ENCODE assay signal across 25 cellular contexts in the genomic region with DNA sequence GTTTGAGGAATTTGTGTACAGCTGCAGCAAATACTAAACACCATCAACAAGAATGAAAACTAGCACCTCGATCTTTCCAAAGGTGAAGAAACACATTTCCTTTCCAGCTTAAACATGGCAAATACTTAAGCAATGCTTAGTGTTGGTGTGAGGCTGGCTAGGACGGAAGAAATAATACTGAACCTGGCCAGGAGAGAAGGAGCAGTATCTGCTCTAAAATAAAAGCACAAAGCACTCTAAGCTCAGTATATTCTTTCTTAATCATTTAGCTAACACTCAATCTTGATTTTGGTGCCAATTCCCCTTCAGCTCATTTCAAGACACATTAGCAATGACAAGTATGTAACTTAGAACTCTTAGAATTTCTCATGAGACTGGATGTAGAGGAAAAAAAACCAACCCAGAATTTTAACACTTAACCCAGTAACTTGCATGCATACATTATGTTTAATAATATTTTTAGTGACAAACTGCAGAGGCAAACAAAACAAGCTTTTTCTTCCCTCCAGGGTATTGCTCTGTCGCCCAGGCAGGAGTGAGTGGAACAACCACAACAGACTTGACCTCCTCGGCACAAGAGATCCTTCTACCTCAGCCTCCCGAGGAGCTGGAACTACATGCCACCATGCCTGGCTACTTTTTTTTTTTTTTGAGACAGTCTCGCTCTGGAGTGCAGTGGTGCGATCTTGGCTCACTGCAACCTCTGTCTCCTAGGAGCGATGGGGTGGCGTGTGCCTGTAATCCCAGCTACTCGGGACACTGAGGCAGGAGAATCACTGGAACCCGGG. TPM values are rescaled to one million over a fixed set of nuclear protein-coding genes. Genes with fewer than 3 reads are reported as not detected.
DNase-seq lines count a peak whose midpoint lies in the region; ATAC-seq and TF ChIP-seq lines count a peak whose summit lies in the region.
"Had no signal": no experiment of that assay in that cellular context is flagged by ENCODE, and none has a peak within 500 bp of the region (broad histone marks: within the 10 kb centered on the region; RNA-seq: fewer than 3 reads in every experiment).

No MANE protein-coding gene starts in this region.

- peaks cover 0 to 2% of the 10 kb centered on the region in 2 donors for H3K36me3 Mint-ChIP-seq in activated T-cell treated with anti-CD3 and anti-CD28 coated beads, Interleukin-2, amount 50 U/mL, for 72 hours (ENCODE audit: insufficient read depth in 2 of 2)
- peaks cover 69% of the 10 kb centered on the region for H3K36me3 Mint-ChIP-seq in activated T-cell treated with anti-CD3 and anti-CD28 coated beads, Interleukin-2, amount 50 U/mL, for 24 hours (ENCODE audit: low read depth)
- peaks cover 0 to 67% (median 16%) of the 10 kb centered on the region in 3 donors for H3K36me3 Mint-ChIP-seq in CD8-positive, alpha-beta memory T cell

- CTCF ChIA-PET in CD8-positive, alpha-beta memory T cell (lab: Charles Lee) = interaction anchor here (1.2 kb wide), 1 partner anchor 8 kb away, joined by 3 read pairs; no protein-coding TSS in a partner anchor

- TF ChIP-seq POLR2A in sigmoid colon (IDR thresholded peaks at IDR 0.05) = no peak
- TF ChIP-seq POLR2A in gastrocnemius medialis (IDR thresholded peaks at IDR 0.05) = no peak

- peaks cover 0 to 31% of the 10 kb centered on the region in 2 donors for H3K36me3 ChIP-seq in left lung
- H3K36me3 ChIP-seq in sigmoid colon = peaks cover 0 to 54% (median 7%) of the 10 kb centered on the region in 4 donors
- H3K36me3 ChIP-seq in CD8-positive, alpha-beta memory T cell (ENCODE audit: insufficient read depth, low read length) = peaks cover 7% of the 10 kb centered on the region
- peaks cover 4% of the 10 kb centered on the region for H3K36me3 ChIP-seq in colonic mucosa
- H3K36me3 ChIP-seq in gastrocnemius medialis = peaks cover 0 to 21% of the 10 kb centered on the region in 2 donors

- TF ChIP-seq CTCF in left lung (IDR thresholded peaks at IDR 0.05) (no peak), sigmoid colon (IDR thresholded peaks at IDR 0.05) (no peak), colonic mucosa (IDR thresholded peaks at IDR 0.05) (no peak), gastrocnemius medialis (IDR thresholded peaks at IDR 0.05 in 4 of 5, conservative IDR thresholded peaks at IDR 0.05 in 1 of 5) (no peak)

- H3K27ac ChIP-seq in left lung (peak overlapping the region; percentile 46 to 61), sigmoid colon (no peak overlapping the region), colonic mucosa (no peak overlapping the region), gastrocnemius medialis (no peak overlapping the region)
- no peak overlapping the region for H3K27ac ChIP-seq in CD8-positive, alpha-beta memory T cell (ENCODE audit: low read depth, low read length)
- H3K27ac ChIP-seq: 22Rv1, C4-2B, RWPE1 had no signal

- H3K9me3 Mint-ChIP-seq in activated T-cell treated with anti-CD3 and anti-CD28 coated beads, Interleukin-2, amount 50 U/mL, for 72 hours = no peaks in the 10 kb centered on the region
- H3K9me3 Mint-ChIP-seq in activated T-cell treated with anti-CD3 and anti-CD28 coated beads, Interleukin-2, amount 50 U/mL, for 24 hours = no peaks in the 10 kb centered on the region
- no peaks in the 10 kb centered on the region for H3K9me3 Mint-ChIP-seq in CD8-positive, alpha-beta memory T cell
- H3K9me3 Mint-ChIP-seq: CD8-positive, alpha-beta T cell had no signal

- no peaks in the 10 kb centered on the region for H3K4me1 Mint-ChIP-seq in activated T-cell treated with anti-CD3 and anti-CD28 coated beads, Interleukin-2, amount 50 U/mL, for 72 hours (ENCODE audit: low read depth)
- H3K4me1 Mint-ChIP-seq in activated T-cell treated with anti-CD3 and anti-CD28 coated beads, Interleukin-2, amount 50 U/mL, for 24 hours (ENCODE audit: low read depth) = no peaks in the 10 kb centered on the region
- no peaks in the 10 kb centered on the region for H3K4me1 Mint-ChIP-seq in CD8-positive, alpha-beta memory T cell

- no peaks in the 10 kb centered on the region for H3K27me3 ChIP-seq in left lung
- no peaks in the 10 kb centered on the region for H3K27me3 ChIP-seq in sigmoid colon
- no peaks in the 10 kb centered on the region for H3K27me3 ChIP-seq in CD8-positive, alpha-beta memory T cell (ENCODE audit: insufficient read depth, low read length, poor library complexity, severe bottlenecking)
- H3K27me3 ChIP-seq in colonic mucosa = no peaks in the 10 kb centered on the region
- no peaks in the 10 kb centered on the region for H3K27me3 ChIP-seq in gastrocnemius medialis
- H3K27me3 ChIP-seq: MG63 had no signal

- H3K27ac Mint-ChIP-seq in activated T-cell treated with anti-CD3 and anti-CD28 coated beads, Interleukin-2, amount 50 U/mL, for 72 hours = peak overlapping the region; percentile 28
- no peak overlapping the region for H3K27ac Mint-ChIP-seq in activated T-cell treated with anti-CD3 and anti-CD28 coated beads, Interleukin-2, amount 50 U/mL, for 24 hours
- peak overlapping the region in 4 of 8 donors; percentile 50 to 85 (median 57) for H3K27ac Mint-ChIP-seq in CD8-positive, alpha-beta memory T cell
- H3K27ac Mint-ChIP-seq: B cell; CD8-positive, alpha-beta T cell had no signal

- no peak for ATAC-seq in activated T-cell treated with anti-CD3 and anti-CD28 coated beads, Interleukin-2, amount 50 U/mL, for 72 hours (replicated peaks in 1 of 2)
- ATAC-seq in left lung (peak; percentile 86), gastrocnemius medialis (no peak)
- ATAC-seq: CD8-positive, alpha-beta T cell had no signal

- H3K4me1 ChIP-seq in left lung = peaks cover 0 to 9% of the 10 kb centered on the region in 2 donors
- no peaks in the 10 kb centered on the region for H3K4me1 ChIP-seq in sigmoid colon
- H3K4me1 ChIP-seq in CD8-positive, alpha-beta memory T cell (ENCODE audit: insufficient read depth, low read length) = no peaks in the 10 kb centered on the region
- no peaks in the 10 kb centered on the region for H3K4me1 ChIP-seq in colonic mucosa
- no peaks in the 10 kb centered on the region for H3K4me1 ChIP-seq in gastrocnemius medialis

- POLR2A ChIA-PET in CD8-positive, alpha-beta memory T cell (lab: Charles Lee) = interaction anchor here (0.6 to 0.7 kb wide), 2 partner anchors 14 to 355 kb away, joined by 3 to 4 read pairs; no protein-coding TSS in a partner anchor

- WGBS in sigmoid colon, 2 donors = 94 to 95% methylated on average over 11 of the region's 11 CpGs

- H3K27me3 Mint-ChIP-seq in activated T-cell treated with anti-CD3 and anti-CD28 coated beads, Interleukin-2, amount 50 U/mL, for 72 hours (ENCODE audit: low read depth) = no peaks in the 10 kb centered on the region
- no peaks in the 10 kb centered on the region for H3K27me3 Mint-ChIP-seq in activated T-cell treated with anti-CD3 and anti-CD28 coated beads, Interleukin-2, amount 50 U/mL, for 24 hours
- H3K27me3 Mint-ChIP-seq in CD8-positive, alpha-beta memory T cell = no peaks in the 10 kb centered on the region
- H3K27me3 Mint-ChIP-seq: B cell had no signal

- no peak overlapping the region for H3K4me3 Mint-ChIP-seq in activated T-cell treated with anti-CD3 and anti-CD28 coated beads, Interleukin-2, amount 50 U/mL, for 72 hours
- no peak overlapping the region for H3K4me3 Mint-ChIP-seq in activated T-cell treated with anti-CD3 and anti-CD28 coated beads, Interleukin-2, amount 50 U/mL, for 24 hours
- no peak overlapping the region for H3K4me3 Mint-ChIP-seq in CD8-positive, alpha-beta memory T cell
- H3K4me3 Mint-ChIP-seq: B cell; CD8-positive, alpha-beta T cell had no signal

- no peak for TF ChIP-seq EP300 in sigmoid colon (IDR thresholded peaks at IDR 0.05)

- no peak overlapping the region for H3K9ac ChIP-seq in colonic mucosa (ENCODE audit: low read depth in 2 of 2, low read length in 2 of 2)

- DNase-seq in activated T-cell treated with anti-CD3 and anti-CD28 coated beads, Interleukin-2, amount 50 U/mL, for 72 hours = no peak
- no peak for DNase-seq in activated T-cell treated with anti-CD3 and anti-CD28 coated beads, Interleukin-2, amount 50 U/mL, for 24 hours
- DNase-seq in left lung (no peak), sigmoid colon (peak; percentile 15), NCI-H2029 treated with DMSO at 0.1 percent for 48 hours (lab: John Stamatoyannopoulos, UW) (no peak), colonic mucosa (no peak), gastrocnemius medialis (no peak)
- DNase-seq in CD8-positive, alpha-beta memory T cell = no peak
- DNase-seq: CD8-positive, alpha-beta T cell; DMS 273 treated with DMSO at 0.1 percent for 48 hours; DMS79; EL; GF-D8; KBM-7; MG63; NCI-H1417; NCI-H1694; NCI-H2081; NCI-H2227 treated with DMSO at 0.1 percent for 48 hours; NCI-H69; SHP77 treated with DMSO at 0.1 percent for 48 hours had no signal

- in situ Hi-C loops in gastrocnemius medialis (cut with MboI; ENCODE audit: low sequenced_read_pairs in 4 of 4) = no loop called here

- intact Hi-C loops in left lung (cut with DNase I) = no loop called here
- intact Hi-C loops in sigmoid colon (cut with DNase I) = no loop called here
- intact Hi-C loops in colonic mucosa (cut with DNase I) = no loop called here
- intact Hi-C loops in gastrocnemius medialis (cut with DNase I; ENCODE audit: low total_unique reads) = no loop called here

- H3K4me3 ChIP-seq in left lung (no peak overlapping the region), sigmoid colon (no peak overlapping the region), colonic mucosa (no peak overlapping the region), gastrocnemius medialis (no peak overlapping the region)
- no peak overlapping the region for H3K4me3 ChIP-seq in CD8-positive, alpha-beta memory T cell (ENCODE audit: low read length)
- H3K4me3 ChIP-seq: MG63 had no signal

- H3K9me3 ChIP-seq in left lung = no peaks in the 10 kb centered on the region
- no peaks in the 10 kb centered on the region for H3K9me3 ChIP-seq in sigmoid colon
- no peaks in the 10 kb centered on the region for H3K9me3 ChIP-seq in CD8-positive, alpha-beta memory T cell (ENCODE audit: low read length)
- H3K9me3 ChIP-seq in colonic mucosa = no peaks in the 10 kb centered on the region
- no peaks in the 10 kb centered on the region for H3K9me3 ChIP-seq in gastrocnemius medialis
- H3K9me3 ChIP-seq: MG63 had no signal

RNA-seq across cellular contexts. Expression of a gene that starts 54.2 kb away (rescaled TPM):
- total RNA-seq in activated T-cell treated with anti-CD3 and anti-CD28 coated beads, Interleukin-2, amount 50 U/mL, for 72 hours = 10 to 100 TPM; 26.0 to 43.1 TPM
- total RNA-seq in left lung (10 to 100 TPM; 84.6 to 92.2 TPM), sigmoid colon (100 to 1,000 TPM in 2 of 4 donors, 10 to 100 TPM in 2; 84.6 to 111 (median 105) TPM), colonic mucosa (10 to 100 TPM; 13.3 to 36.8 TPM), gastrocnemius medialis (10 to 100 TPM; 21.5 to 26.3 (median 24.2) TPM)
- polyA plus RNA-seq in sigmoid colon = 10 to 100 TPM in 2 of 3 donors, 1 to 10 TPM in 1; 4.8 to 24.2 (median 12.3) TPM
- total RNA-seq in CD8-positive, alpha-beta memory T cell = 10 to 100 TPM; 46.4 to 46.9 TPM
- 111 TPM for polyA plus RNA-seq in CD8-positive, alpha-beta memory T cell

Comparison
In these comparisons a context has a peak if more than half of its experiments do, and no peak if none do; other contexts are left out.
1. H3K27ac ChIP-seq: peak in left lung (2 of 2); none in sigmoid colon (0 of 4), CD8-positive, alpha-beta memory T cell (single experiment), colonic mucosa (single experiment) and gastrocnemius medialis (0 of 4).